ENCODE assay signal across 8 cellular contexts in genomic region chr7:92528958-92529264, GRCh38. TPM values are rescaled to one million over a fixed set of nuclear protein-coding genes. Genes with fewer than 3 reads are reported as not detected.
DNase-seq lines count a peak whose midpoint lies in the region; ATAC-seq and TF ChIP-seq lines count a peak whose summit lies in the region.

No MANE protein-coding gene starts in this region.

- peak overlapping the region in 1 of 2 experiments; percentile 47 for H2BK12ac ChIP-seq in mesenchymal stem cell (ENCODE audit: low read length in 2 of 2)

- H3K4me1 ChIP-seq in ascending aorta (peaks cover 9 to 18% of the 10 kb centered on the region in 2 donors), mesenchymal stem cell (ENCODE audit: control insufficient read depth, insufficient read depth, low read depth, low read length) (no peaks in the 10 kb centered on the region)

- H3K36me3 ChIP-seq in ascending aorta (peaks cover 33 to 38% of the 10 kb centered on the region in 2 donors), mesenchymal stem cell (ENCODE audit: control insufficient read depth in 1 of 2, insufficient read depth in 2 of 2, low read depth in 1 of 2, low read length in 2 of 2) (peaks cover 8 to 33% of the 10 kb centered on the region in 2 experiments)

- peak overlapping the region; percentile 79 for H4K91ac ChIP-seq in mesenchymal stem cell (ENCODE audit: low read length)

- peak overlapping the region; percentile 94 for H4K8ac ChIP-seq in mesenchymal stem cell (ENCODE audit: low read length)

- no peak overlapping the region for H2BK15ac ChIP-seq in mesenchymal stem cell (ENCODE audit: low read depth, poor library complexity, severe bottlenecking)

- H3K9me3 Mint-ChIP-seq in CD14-positive monocyte: peaks cover 0 to 2% (median 0%) of the 10 kb centered on the region in 7 donors

- H3K27ac ChIP-seq in ascending aorta (peak overlapping the region; percentile 88 to 89), mesenchymal stem cell (ENCODE audit: low read length, poor library complexity, severe bottlenecking) (peak overlapping the region; percentile 84)

- peak overlapping the region; percentile 86 to 94 for H3K4me3 ChIP-seq in ascending aorta
- H3K4me3 ChIP-seq in mesenchymal stem cell (ENCODE audit: insufficient read depth in 1 of 2, low read depth in 1 of 2, low read length in 2 of 2): peak overlapping the region; percentile 80 to 96

- H3K27me3 Mint-ChIP-seq in CD14-positive monocyte (ENCODE audit: low read depth in 3 of 3): no peaks in the 10 kb centered on the region

- H2BK120ac ChIP-seq in mesenchymal stem cell (ENCODE audit: low read depth, low read length): no peak overlapping the region

- H3K4ac ChIP-seq in mesenchymal stem cell (ENCODE audit: low read depth in 1 of 2, low read length in 2 of 2): peak overlapping the region in 1 of 2 experiments; percentile 98

- peak overlapping the region; percentile 94 to 98 (median 96) for H3K27ac Mint-ChIP-seq in CD14-positive monocyte

- peak overlapping the region; percentile 88 for H3K4me2 ChIP-seq in mesenchymal stem cell (ENCODE audit: low read length, poor library complexity, severe bottlenecking)

- no peaks in the 10 kb centered on the region for H3K9me3 ChIP-seq in ascending aorta
- H3K9me3 ChIP-seq in mesenchymal stem cell (ENCODE audit: control insufficient read depth, low read length): no peaks in the 10 kb centered on the region

- TF ChIP-seq CTCF in CD14-positive monocyte (IDR thresholded peaks at IDR 0.05) (peak; percentile 15), ascending aorta (IDR thresholded peaks at IDR 0.05) (no peak)

- peak overlapping the region in 1 of 2 experiments; percentile 96 for H3K18ac ChIP-seq in mesenchymal stem cell (ENCODE audit: low read depth in 1 of 2, low read length in 2 of 2)

- peak overlapping the region; percentile 90 to 94 for H3K4me3 Mint-ChIP-seq in CD14-positive monocyte

- peak overlapping the region; percentile 96 for H2AFZ ChIP-seq in mesenchymal stem cell (ENCODE audit: low read depth, low read length)

- H3K4me1 Mint-ChIP-seq in CD14-positive monocyte: peaks cover 16% of the 10 kb centered on the region

- H3K27me3 ChIP-seq in ascending aorta (no peaks in the 10 kb centered on the region), mesenchymal stem cell (ENCODE audit: control insufficient read depth in 1 of 2, insufficient read depth in 1 of 2, low read length in 2 of 2) (no peaks in the 10 kb centered on the region)

- H2BK5ac ChIP-seq in mesenchymal stem cell (ENCODE audit: low read depth, low read length, poor library complexity, severe bottlenecking): peak overlapping the region; percentile 53

- 2% methylated on average over 13 of the region's 13 CpGs for WGBS in mesenchymal stem cell

- H3K79me1 ChIP-seq in mesenchymal stem cell (replicated peaks; ENCODE audit: low read length, poor library complexity, severe bottlenecking): peaks cover 29% of the 10 kb centered on the region

- no peak for DNase-seq in CD14-positive monocyte (ENCODE audit: low spot score)
- DNase-seq in ascending aorta (ENCODE audit: low spot score in 2 of 2): no peak
- no peak for DNase-seq in mesenchymal stem cell
- no peak for DNase-seq in ecto neural progenitor cell (ENCODE audit: low spot score)
- no peak for DNase-seq in head of caudate nucleus
- no peak for DNase-seq in HK-2 (ENCODE audit: unreplicated experiment)

- intact Hi-C loops in CD14-positive monocyte (cut with micrococcal nuclease) (loop anchor here (5.0 to 10.0 kb wide), 3 partner anchors 82 to 696 kb away; partner anchors contain the start of genes ANKIB1 (in 1 of the 2), GATAD1 (in 1 of the 2), HEPACAM2 (in 1 of the 2) and KRIT1 (in 1 of the 2)), ascending aorta (cut with DNase I) (loop anchor here (1.0 to 5.0 kb wide), 5 partner anchors 58 to 703 kb away; partner anchors contain the start of genes CYP51A1 and VPS50), head of caudate nucleus (cut with DNase I) (loop anchor here (5.0 kb wide), 1 partner anchor 63 kb away; the partner anchor contains the start of gene FAM133B)

- H3K9ac ChIP-seq in mesenchymal stem cell (ENCODE audit: low read length): peak overlapping the region; percentile 96

- H3K14ac ChIP-seq in mesenchymal stem cell (ENCODE audit: low read length in 2 of 2): peak overlapping the region in 1 of 2 experiments; percentile 88

- H3K36me3 Mint-ChIP-seq in CD14-positive monocyte: peaks cover 34 to 40% of the 10 kb centered on the region in 2 donors

- peak overlapping the region; percentile 41 for H2AK5ac ChIP-seq in mesenchymal stem cell (ENCODE audit: low read length, severe bottlenecking)

- ATAC-seq in HG02840 (IDR thresholded peaks at IDR 0.05; ENCODE audit: low FRiP score, unreplicated experiment) (peak; percentile 1), HG03139 (IDR thresholded peaks at IDR 0.05; ENCODE audit: unreplicated experiment) (no peak)

- H3K23ac ChIP-seq in mesenchymal stem cell (ENCODE audit: low read length in 2 of 2): peak overlapping the region in 1 of 2 experiments; percentile 94

RNA-seq across cellular contexts. Expression of gene RBM48, which starts 0.3 kb away (rescaled TPM):
- polyA plus RNA-seq in CD14-positive monocyte: 1 to 10 TPM; 6.1 to 8.5 TPM
- total RNA-seq in ascending aorta: 2.2 TPM
- 6.7 TPM for polyA plus RNA-seq in mesenchymal stem cell (2013, experiment 1 of 2)
- polyA plus RNA-seq in mesenchymal stem cell (2013, experiment 2 of 2): 7.4 TPM

RNA-seq across cellular contexts. Expression of gene PEX1, which starts 0.6 kb away (rescaled TPM):
- polyA plus RNA-seq in CD14-positive monocyte: 1 to 10 TPM; 2.8 to 2.9 TPM
- total RNA-seq in ascending aorta: 6.5 TPM
- polyA plus RNA-seq in mesenchymal stem cell (2013, experiment 1 of 2): 6.2 TPM
- 6.8 TPM for polyA plus RNA-seq in mesenchymal stem cell (2013, experiment 2 of 2)

RNA-seq across cellular contexts. Expression of gene ERVW-1, which starts 51.2 kb away (rescaled TPM):
- polyA plus RNA-seq in CD14-positive monocyte: not detected
- total RNA-seq in ascending aorta: not detected
- not detected for polyA plus RNA-seq in mesenchymal stem cell (2013, experiment 1 of 2)
- polyA plus RNA-seq in mesenchymal stem cell (2013, experiment 2 of 2): not detected
